ENCODE assay signal across 34 cellular contexts in the genomic region with DNA sequence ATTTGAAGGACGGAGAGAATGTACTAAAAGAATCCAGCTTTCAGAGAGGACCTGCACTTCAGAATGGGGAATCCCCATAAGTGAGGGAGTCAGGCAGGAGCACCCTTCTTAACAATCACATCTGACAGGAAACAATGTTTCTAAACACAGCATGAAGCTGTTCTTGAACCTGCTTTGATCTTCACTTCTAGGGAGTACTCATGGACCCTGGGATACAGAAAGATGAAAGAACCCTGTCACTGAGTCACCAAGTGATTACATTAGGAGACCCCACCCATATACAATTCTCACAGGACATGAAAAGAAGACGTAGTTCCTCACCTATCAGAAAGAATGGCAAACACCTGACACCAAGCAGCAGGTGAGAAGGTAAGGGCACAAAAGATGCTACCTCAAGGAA.
"Had no signal": no experiment of that assay in that cellular context is flagged by ENCODE, and none has a peak within 500 bp of the region (broad histone marks: within the 10 kb centered on the region; RNA-seq: fewer than 3 reads in every experiment).

No MANE protein-coding gene starts in this region.

- H3K36me3 ChIP-seq: ascending aorta, brain microvascular endothelial cell, breast epithelium, cardiac muscle cell had no signal

- H3K4me1 Mint-ChIP-seq: activated B cell treated with CpG ODN at 0.5 μM for 24 hours; activated CD4-positive, alpha-beta T cell treated with anti-CD3 and anti-CD28 coated beads, Interleukin-2, amount 10 ng/mL, durations not matched to agents 24 days and 14 days; activated naive CD4-positive, alpha-beta T cell treated with anti-CD3 and anti-CD28 coated beads, Interleukin-2, amount 10 ng/mL, durations not matched to agents 7 days and 5 days; activated naive CD4-positive, alpha-beta T cell treated with anti-CD3 and anti-CD28 coated beads, Interleukin-2, amount 50 U/mL, for 24 hours; activated naive CD8-positive, alpha-beta T cell treated with anti-CD3 and anti-CD28 coated beads, Interleukin-2, amount 10 ng/mL, durations not matched to agents 7 days and 5 days; activated naive CD8-positive, alpha-beta T cell treated with anti-CD3 and anti-CD28 coated beads, Interleukin-2, amount 50 U/mL, for 24 hours; central memory CD8-positive, alpha-beta T cell had no signal

- H3K27ac Mint-ChIP-seq: activated B cell treated with CpG ODN at 0.5 μM for 24 hours; activated CD4-positive, alpha-beta memory T cell treated with anti-CD3 and anti-CD28 coated beads for 36 hours; activated CD4-positive, alpha-beta T cell treated with anti-CD3 and anti-CD28 coated beads, Interleukin-2, amount 10 ng/mL, durations not matched to agents 24 days and 14 days; activated CD8-positive, alpha-beta T cell treated with anti-CD3 and anti-CD28 coated beads for 36 hours; activated naive CD4-positive, alpha-beta T cell treated with anti-CD3 and anti-CD28 coated beads, Interleukin-2, amount 10 ng/mL, durations not matched to agents 7 days and 5 days; activated naive CD4-positive, alpha-beta T cell treated with anti-CD3 and anti-CD28 coated beads, Interleukin-2, amount 50 U/mL, for 24 hours; activated naive CD8-positive, alpha-beta T cell treated with anti-CD3 and anti-CD28 coated beads, Interleukin-2, amount 10 ng/mL, durations not matched to agents 7 days and 5 days; activated naive CD8-positive, alpha-beta T cell treated with anti-CD3 and anti-CD28 coated beads, Interleukin-2, amount 50 U/mL, for 24 hours; activated T-cell treated with anti-CD3 and anti-CD28 coated beads, Interleukin-2, amount 50 U/mL, for 24 hours; activated T-helper 2 cell treated with anti-CD3 and anti-CD28 coated beads, Interferon-gamma antibody, Interleukin-2, Interleukin-4, amounts not matched to agents 10 μg/mL and 5 μg/mL and 100 μg/mL, durations not matched to agents 14 hours and 24 hours and 36 hours; T-helper 1 cell treated with Interleukin-12 subunit alpha and Interleukin-12 subunit beta and Interleukin-4 antibody, amounts not matched to agents 30 μg/mL and 1 μg/mL, for 36 hours; T-helper 2 cell treated with Interferon-gamma antibody and Interleukin-4, amounts not matched to agents 5 μg/mL and 100 μg/mL, for 36 hours had no signal

- H3K27me3 ChIP-seq: ascending aorta, brain microvascular endothelial cell, breast epithelium, cardiac muscle cell had no signal

- H3K36me3 Mint-ChIP-seq: activated CD4-positive, alpha-beta memory T cell treated with anti-CD3 and anti-CD28 coated beads for 36 hours; activated naive CD4-positive, alpha-beta T cell treated with anti-CD3 and anti-CD28 coated beads, Interleukin-2, amount 10 ng/mL, durations not matched to agents 7 days and 5 days; activated naive CD4-positive, alpha-beta T cell treated with anti-CD3 and anti-CD28 coated beads, Interleukin-2, amount 50 U/mL, for 24 hours; activated naive CD8-positive, alpha-beta T cell treated with anti-CD3 and anti-CD28 coated beads, Interleukin-2, amount 10 ng/mL, durations not matched to agents 7 days and 5 days had no signal

- H3K4me3 ChIP-seq: ascending aorta, breast epithelium, cardiac muscle cell had no signal

- ATAC-seq: activated CD8-positive, alpha-beta T cell treated with anti-CD3 and anti-CD28 coated beads for 36 hours; activated naive CD8-positive, alpha-beta T cell treated with anti-CD3 and anti-CD28 coated beads, Interleukin-2, amount 50 U/mL, for 24 hours had no signal

- DNase-seq: activated B cell treated with CpG ODN at 0.5 μM for 24 hours; activated CD4-positive, alpha-beta memory T cell treated with anti-CD3 and anti-CD28 coated beads for 36 hours; activated CD4-positive, alpha-beta T cell treated with anti-CD3 and anti-CD28 coated beads for 4 hours; activated CD4-positive, alpha-beta T cell treated with anti-CD3 and anti-CD28 coated beads, Interleukin-2, amount 10 ng/mL, durations not matched to agents 24 days and 14 days; activated CD4-positive, alpha-beta T cell treated with anti-CD3 and anti-CD28 coated beads, Interleukin-2, amount 50 U/mL, for 1 hour; activated CD4-positive, alpha-beta T cell treated with anti-CD3 and anti-CD28 coated beads, Interleukin-2, amount 50 U/mL, for 4 hours; activated CD4-positive, CD25-positive, alpha-beta regulatory T cell treated with anti-CD3 and anti-CD28 coated beads, Interleukin-2, amount 50 U/mL, for 72 hours; activated CD8-positive, alpha-beta memory T cell treated with anti-CD3 and anti-CD28 coated beads, Interleukin-2, amount 50 U/mL, for 4 hours; activated CD8-positive, alpha-beta T cell treated with anti-CD3 and anti-CD28 coated beads for 36 hours; activated effector memory CD4-positive, alpha-beta T cell treated with Interleukin-2 at 50 U/mL for 16 hours; activated gamma-delta T cell; activated naive CD4-positive, alpha-beta T cell treated with anti-CD3 and anti-CD28 coated beads, Interleukin-2, amount 10 ng/mL, durations not matched to agents 7 days and 5 days; activated naive CD4-positive, alpha-beta T cell treated with Interleukin-2 at 50 U/mL for 16 hours; activated naive CD8-positive, alpha-beta T cell treated with anti-CD3 and anti-CD28 coated beads, Interleukin-2, amount 10 ng/mL, durations not matched to agents 7 days and 5 days; activated naive CD8-positive, alpha-beta T cell treated with anti-CD3 and anti-CD28 coated beads, Interleukin-2, amount 50 U/mL, for 24 hours; activated T-cell treated with anti-CD3 and anti-CD28 coated beads, Interleukin-2, amount 50 U/mL, for 24 hours; activated T-cell treated with anti-CD3 and anti-CD28 coated beads, Interleukin-2, amount 50 U/mL, for 48 hours; amygdala; anterior cingulate cortex; brain microvascular endothelial cell; caudate nucleus; cerebellar nuclear complex; T-helper 1 cell; T-helper 2 cell; T-helper 9 cell had no signal

- H3K4me3 Mint-ChIP-seq: activated B cell treated with CpG ODN at 0.5 μM for 24 hours; activated CD4-positive, alpha-beta memory T cell treated with anti-CD3 and anti-CD28 coated beads for 36 hours; activated CD4-positive, alpha-beta T cell treated with anti-CD3 and anti-CD28 coated beads, Interleukin-2, amount 10 ng/mL, durations not matched to agents 24 days and 14 days; activated CD8-positive, alpha-beta T cell treated with anti-CD3 and anti-CD28 coated beads for 36 hours; activated naive CD4-positive, alpha-beta T cell treated with anti-CD3 and anti-CD28 coated beads, Interleukin-2, amount 10 ng/mL, durations not matched to agents 7 days and 5 days; activated naive CD4-positive, alpha-beta T cell treated with anti-CD3 and anti-CD28 coated beads, Interleukin-2, amount 50 U/mL, for 24 hours; activated naive CD8-positive, alpha-beta T cell treated with anti-CD3 and anti-CD28 coated beads, Interleukin-2, amount 10 ng/mL, durations not matched to agents 7 days and 5 days; activated naive CD8-positive, alpha-beta T cell treated with anti-CD3 and anti-CD28 coated beads, Interleukin-2, amount 50 U/mL, for 24 hours; activated T-cell treated with anti-CD3 and anti-CD28 coated beads, Interleukin-2, amount 50 U/mL, for 24 hours; central memory CD8-positive, alpha-beta T cell; T-helper 1 cell treated with Interleukin-12 subunit alpha and Interleukin-12 subunit beta and Interleukin-4 antibody, amounts not matched to agents 30 μg/mL and 1 μg/mL, for 36 hours; T-helper 2 cell treated with Interferon-gamma antibody and Interleukin-4, amounts not matched to agents 5 μg/mL and 100 μg/mL, for 36 hours had no signal

- H3K9me3 Mint-ChIP-seq: activated CD4-positive, alpha-beta memory T cell treated with anti-CD3 and anti-CD28 coated beads for 36 hours; activated CD4-positive, alpha-beta T cell treated with anti-CD3 and anti-CD28 coated beads, Interleukin-2, amount 10 ng/mL, durations not matched to agents 24 days and 14 days; activated CD8-positive, alpha-beta T cell treated with anti-CD3 and anti-CD28 coated beads for 36 hours; activated naive CD4-positive, alpha-beta T cell treated with anti-CD3 and anti-CD28 coated beads, Interleukin-2, amount 10 ng/mL, durations not matched to agents 7 days and 5 days; activated naive CD4-positive, alpha-beta T cell treated with anti-CD3 and anti-CD28 coated beads, Interleukin-2, amount 50 U/mL, for 24 hours; activated naive CD8-positive, alpha-beta T cell treated with anti-CD3 and anti-CD28 coated beads, Interleukin-2, amount 50 U/mL, for 24 hours; activated T-cell treated with anti-CD3 and anti-CD28 coated beads, Interleukin-2, amount 50 U/mL, for 24 hours; activated T-helper 2 cell treated with anti-CD3 and anti-CD28 coated beads, Interferon-gamma antibody, Interleukin-2, Interleukin-4, amounts not matched to agents 10 μg/mL and 5 μg/mL and 100 μg/mL, durations not matched to agents 14 hours and 24 hours and 36 hours; T-helper 2 cell treated with Interferon-gamma antibody and Interleukin-4, amounts not matched to agents 5 μg/mL and 100 μg/mL, for 36 hours had no signal

- H3K9me3 ChIP-seq: ascending aorta, breast epithelium had no signal

- H3K4me1 ChIP-seq: ascending aorta, breast epithelium had no signal

- H3K27ac ChIP-seq: ascending aorta, brain microvascular endothelial cell, breast epithelium, cardiac muscle cell, VCaP had no signal

- H3K27me3 Mint-ChIP-seq: activated B cell treated with CpG ODN at 0.5 μM for 24 hours; activated CD4-positive, alpha-beta memory T cell treated with anti-CD3 and anti-CD28 coated beads for 36 hours; activated CD4-positive, alpha-beta T cell treated with anti-CD3 and anti-CD28 coated beads, Interleukin-2, amount 10 ng/mL, durations not matched to agents 24 days and 14 days; activated CD8-positive, alpha-beta T cell treated with anti-CD3 and anti-CD28 coated beads for 36 hours; activated naive CD4-positive, alpha-beta T cell treated with anti-CD3 and anti-CD28 coated beads, Interleukin-2, amount 10 ng/mL, durations not matched to agents 7 days and 5 days; activated naive CD4-positive, alpha-beta T cell treated with anti-CD3 and anti-CD28 coated beads, Interleukin-2, amount 50 U/mL, for 24 hours; activated naive CD8-positive, alpha-beta T cell treated with anti-CD3 and anti-CD28 coated beads, Interleukin-2, amount 10 ng/mL, durations not matched to agents 7 days and 5 days; activated naive CD8-positive, alpha-beta T cell treated with anti-CD3 and anti-CD28 coated beads, Interleukin-2, amount 50 U/mL, for 24 hours; activated T-cell treated with anti-CD3 and anti-CD28 coated beads, Interleukin-2, amount 50 U/mL, for 24 hours; central memory CD8-positive, alpha-beta T cell had no signal
